Comparison of ENCODE assay signal across 18 cellular contexts in the genomic region with DNA sequence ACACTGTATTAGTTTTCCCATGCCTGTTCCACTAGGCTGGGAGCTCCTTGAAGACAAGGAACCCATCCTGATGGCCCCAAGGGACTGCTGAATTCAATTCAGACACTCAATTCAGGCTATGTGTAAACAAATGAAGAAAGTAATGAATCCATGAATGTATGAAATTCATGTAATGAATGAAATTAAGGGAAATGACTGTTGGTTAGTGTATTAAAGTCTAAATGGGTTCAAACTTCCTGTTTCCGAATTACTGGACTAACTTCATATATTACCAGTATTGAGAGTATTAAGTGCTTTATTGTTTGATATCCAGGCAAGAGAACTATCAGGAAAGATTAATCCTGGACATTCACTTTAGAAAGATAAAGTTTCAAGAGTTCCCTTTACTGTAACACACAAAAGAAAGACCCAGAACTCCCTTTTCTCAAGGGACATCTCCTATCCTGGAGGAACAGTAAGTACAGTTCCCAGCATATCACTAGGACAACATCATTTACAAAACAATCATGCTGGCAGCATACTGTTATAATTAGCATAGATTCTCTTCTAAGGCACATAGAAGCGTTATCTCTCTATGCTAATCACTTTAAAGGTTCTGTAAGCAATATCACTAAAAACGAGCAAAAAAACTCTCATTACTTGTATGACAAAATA. TPM values are rescaled to one million over a fixed set of nuclear protein-coding genes. Genes with fewer than 3 reads are reported as not detected.
DNase-seq lines count a peak whose midpoint lies in the region; FAIRE-seq and TF ChIP-seq lines count a peak whose summit lies in the region.
"Had no signal": no experiment of that assay in that cellular context is flagged by ENCODE, and none has a peak within 500 bp of the region (broad histone marks: within the 10 kb centered on the region; RNA-seq: fewer than 3 reads in every experiment).

No MANE protein-coding gene starts in this region.

- H3K27me3 ChIP-seq in OCI-LY3 (ENCODE audit: low read depth, low read length) (peaks cover 18% of the 10 kb centered on the region), left ventricle myocardium inferior (ENCODE audit: low read depth) (no peaks in the 10 kb centered on the region), trophoblast cell (ENCODE audit: insufficient read depth, low read length) (no peaks in the 10 kb centered on the region)

- H3K18ac ChIP-seq in trophoblast cell (ENCODE audit: low read length) = no peak overlapping the region

- no peak overlapping the region for H3K14ac ChIP-seq in trophoblast cell (ENCODE audit: low read length)

- TF ChIP-seq CTCF in OCI-LY3 (IDR thresholded peaks at IDR 0.05; ENCODE audit: low read depth, low read length) (no peak), left ventricle myocardium inferior (IDR thresholded peaks at IDR 0.05; ENCODE audit: borderline replicate concordance) (no peak)

- no peak overlapping the region for H2BK12ac ChIP-seq in trophoblast cell (ENCODE audit: low read length)

- peak; percentile 56 for FAIRE-seq in GM19239 (lab: Jason Lieb, UNC)

- H3K9ac ChIP-seq in OCI-LY3 (ENCODE audit: low read length) (no peak overlapping the region), trophoblast cell (ENCODE audit: low read length) (no peak overlapping the region)

- no peak overlapping the region for H2BK120ac ChIP-seq in trophoblast cell (ENCODE audit: insufficient read depth, low read length, poor library complexity)

- H3K4me1 ChIP-seq in OCI-LY3 (ENCODE audit: low read length) (peaks cover 30% of the 10 kb centered on the region), left ventricle myocardium inferior (peaks cover 27% of the 10 kb centered on the region), trophoblast cell (ENCODE audit: control insufficient read depth in 1 of 2, insufficient read depth in 2 of 2, low read length in 2 of 2) (peaks cover 0 to 2% of the 10 kb centered on the region in 2 experiments)

- H4K91ac ChIP-seq in trophoblast cell (ENCODE audit: low read depth, low read length) = no peak overlapping the region

- H3K4me2 ChIP-seq in OCI-LY3 (ENCODE audit: low read length) = peak overlapping the region; percentile 25; the same call in 1 of the 2 replicates
- H3K4me2 ChIP-seq in trophoblast cell (ENCODE audit: low read length) = no peak overlapping the region

- H3K4me3 ChIP-seq in OCI-LY3 (ENCODE audit: low read length) = no peak overlapping the region
- no peak overlapping the region for H3K4me3 ChIP-seq in left ventricle myocardium inferior
- no peak overlapping the region for H3K4me3 ChIP-seq in trophoblast cell (ENCODE audit: low read depth, low read length)
- H3K4me3 ChIP-seq: HAP-1 had no signal

- no peaks in the 10 kb centered on the region for H3K9me3 ChIP-seq in OCI-LY3 (ENCODE audit: insufficient read depth, low read length)
- H3K9me3 ChIP-seq in left ventricle myocardium inferior (replicated peaks) = no peaks in the 10 kb centered on the region
- H3K9me3 ChIP-seq in trophoblast cell (ENCODE audit: insufficient read depth, low read depth, low read length) = no peaks in the 10 kb centered on the region
- H3K9me3 ChIP-seq: HAP-1 had no signal

- WGBS in trophoblast cell (ENCODE audit: extremely low coverage, insufficient coverage, insufficient read length) = no CpG with 5 or more reads among the region's 3 CpGs

- no peak overlapping the region for H4K8ac ChIP-seq in trophoblast cell (ENCODE audit: low read depth, low read length)

- H3K23ac ChIP-seq in trophoblast cell (ENCODE audit: low read length) = no peak overlapping the region

- no peaks in the 10 kb centered on the region for H3K79me1 ChIP-seq in trophoblast cell (ENCODE audit: low read length)

- H2AFZ ChIP-seq in OCI-LY3 (ENCODE audit: low read depth, low read length) (no peak overlapping the region), trophoblast cell (ENCODE audit: insufficient read depth, low read length, poor library complexity) (no peak overlapping the region)

- H2BK5ac ChIP-seq in trophoblast cell (ENCODE audit: low read depth, low read length, poor library complexity) = no peak overlapping the region

- no peaks in the 10 kb centered on the region for H3K36me3 ChIP-seq in OCI-LY3 (replicated peaks; ENCODE audit: low read depth, low read length)
- H3K36me3 ChIP-seq in left ventricle myocardium inferior = no peaks in the 10 kb centered on the region
- no peaks in the 10 kb centered on the region for H3K36me3 ChIP-seq in trophoblast cell (ENCODE audit: control insufficient read depth in 1 of 2, insufficient read depth in 2 of 2, low read length in 2 of 2)
- H3K36me3 ChIP-seq: HAP-1 had no signal

- no peak for DNase-seq in GM19239 (ENCODE audit: insufficient read length, low spot score)
- no peak for DNase-seq in left ventricle myocardium inferior
- no peak for DNase-seq in trophoblast cell
- DNase-seq in DMS53 (lab: John Stamatoyannopoulos, UW) = no peak
- DNase-seq in RPMI8226 = no peak
- DNase-seq in epidermal melanocyte (ENCODE audit: insufficient read length, low spot score) = no peak
- DNase-seq: AML-193, COR-L47, DMS153, EL, NCI-H187, NCI-H446, NCI-H774, SIG-M5 had no signal

- no peak overlapping the region for H2AK5ac ChIP-seq in trophoblast cell (ENCODE audit: low read length)

- H4K12ac ChIP-seq in trophoblast cell (ENCODE audit: low read depth, low read length) = no peak overlapping the region

- no peaks in the 10 kb centered on the region for H4K20me1 ChIP-seq in OCI-LY3 (ENCODE audit: insufficient read depth, low read length)

- peak overlapping the region; percentile 91 for H3K4ac ChIP-seq in trophoblast cell (ENCODE audit: low read depth, low read length)

- no peaks in the 10 kb centered on the region for H3K79me2 ChIP-seq in OCI-LY3 (ENCODE audit: low read length)
- no peaks in the 10 kb centered on the region for H3K79me2 ChIP-seq in trophoblast cell (ENCODE audit: control insufficient read depth, insufficient read depth, low read length, poor library complexity)

- no peak overlapping the region for H3K27ac ChIP-seq in OCI-LY3 (ENCODE audit: low read length)
- H3K27ac ChIP-seq in left ventricle myocardium inferior (replicated peaks) = peak overlapping the region; percentile 54
- no peak overlapping the region for H3K27ac ChIP-seq in trophoblast cell (ENCODE audit: low read depth, low read length)

- intact Hi-C loops in left ventricle myocardium inferior (cut with micrococcal nuclease) = no loop called here

RNA-seq across cellular contexts. Expression of a gene that starts 28.5 kb away (rescaled TPM):
- not detected for total RNA-seq in left ventricle myocardium inferior
- not detected in 2 replicates for polyA plus RNA-seq in trophoblast cell (2013)
- total RNA-seq: HT1080 had no signal
- polyA plus RNA-seq: CD14-positive monocyte had no signal

RNA-seq across cellular contexts. Expression of a gene that starts 34.0 kb away (rescaled TPM):
- total RNA-seq in left ventricle myocardium inferior = 2.1 TPM
- polyA plus RNA-seq in trophoblast cell (2013) = 24.9 and 25.0 TPM in 2 replicates
